In genomic region chr17:80386341-80386740, GRCh38 we compare ENCODE assay signal across 20 cellular contexts. TPM values are rescaled to one million over a fixed set of nuclear protein-coding genes. Genes with fewer than 3 reads are reported as not detected.
DNase-seq lines count a peak whose midpoint lies in the region; ATAC-seq lines count a peak whose summit lies in the region.
"Had no signal": no experiment of that assay in that cellular context is flagged by ENCODE, and none has a peak within 500 bp of the region (broad histone marks: within the 10 kb centered on the region; RNA-seq: fewer than 3 reads in every experiment).

No MANE protein-coding gene starts in this region.

- H4K8ac ChIP-seq in neuronal stem cell (ENCODE audit: low read depth, low read length), result no peak overlapping the region

- H3K36me3 ChIP-seq in neuronal stem cell (replicated peaks in 1 of 2; ENCODE audit: control insufficient read depth in 2 of 2, insufficient read depth in 2 of 2, low read length in 2 of 2), result peaks cover 37 to 92% of the 10 kb centered on the region in 2 donors

- H2BK15ac ChIP-seq in neuronal stem cell (ENCODE audit: low read length), result no peak overlapping the region

- H3K4me1 Mint-ChIP-seq in activated T-helper 17 cell treated with anti-CD3 and anti-CD28 coated beads, Interleukin-2, amount 50 U/mL, for 72 hours, result peaks cover 4% of the 10 kb centered on the region

- no peak overlapping the region for H4K91ac ChIP-seq in neuronal stem cell (ENCODE audit: low read depth, low read length, poor library complexity)

- no peak overlapping the region for H3K4ac ChIP-seq in neuronal stem cell (ENCODE audit: low read length)

- no peaks in the 10 kb centered on the region for H3K9me3 ChIP-seq in neuronal stem cell (replicated peaks in 1 of 2; ENCODE audit: control insufficient read depth in 2 of 2, insufficient read depth in 1 of 2, low read depth in 1 of 2, low read length in 2 of 2)
- H3K9me3 ChIP-seq: Peyer's patch had no signal

- H3K27me3 Mint-ChIP-seq in activated T-helper 17 cell treated with anti-CD3 and anti-CD28 coated beads, Interleukin-2, amount 50 U/mL, for 72 hours, result no peaks in the 10 kb centered on the region
- H3K27me3 Mint-ChIP-seq: CD4-positive, CD25-positive, alpha-beta regulatory T cell; IgD-negative memory B cell had no signal

- H3K27me3 ChIP-seq in neuronal stem cell (ENCODE audit: control insufficient read depth in 3 of 3, insufficient read depth in 3 of 3, low read depth in 1 of 3, low read length in 3 of 3), result no peaks in the 10 kb centered on the region
- H3K27me3 ChIP-seq: Peyer's patch had no signal

- no peak overlapping the region for H3K4me2 ChIP-seq in neuronal stem cell (ENCODE audit: insufficient read depth, low read length, poor library complexity, severe bottlenecking)

- H3K27ac Mint-ChIP-seq in activated T-helper 17 cell treated with anti-CD3 and anti-CD28 coated beads, Interleukin-2, amount 50 U/mL, for 72 hours, result peak overlapping the region; percentile 38

- no peaks in the 10 kb centered on the region for H3K9me3 Mint-ChIP-seq in activated T-helper 17 cell treated with anti-CD3 and anti-CD28 coated beads, Interleukin-2, amount 50 U/mL, for 72 hours
- H3K9me3 Mint-ChIP-seq: CD4-positive, CD25-positive, alpha-beta regulatory T cell; IgD-negative memory B cell had no signal

- no peak for ATAC-seq in activated T-helper 17 cell treated with anti-CD3 and anti-CD28 coated beads, Interleukin-2, amount 50 U/mL, for 72 hours (replicated peaks)
- ATAC-seq in GM21526 (IDR thresholded peaks at IDR 0.05; ENCODE audit: low FRiP score, unreplicated experiment), result no peak

- H3K9ac ChIP-seq in neuronal stem cell (ENCODE audit: low read depth, low read length, poor library complexity), result no peak overlapping the region

- no peak overlapping the region for H2AK5ac ChIP-seq in neuronal stem cell (ENCODE audit: low read depth, low read length)

- H3K4me3 Mint-ChIP-seq in activated T-helper 17 cell treated with anti-CD3 and anti-CD28 coated beads, Interleukin-2, amount 50 U/mL, for 72 hours, result no peak overlapping the region
- H3K4me3 Mint-ChIP-seq: CD4-positive, CD25-positive, alpha-beta regulatory T cell had no signal

- H2AFZ ChIP-seq in neuronal stem cell (ENCODE audit: low read length), result no peak overlapping the region

- peaks cover 100% of the 10 kb centered on the region for H3K36me3 Mint-ChIP-seq in activated T-helper 17 cell treated with anti-CD3 and anti-CD28 coated beads, Interleukin-2, amount 50 U/mL, for 72 hours (ENCODE audit: low read depth)

- no peak overlapping the region for H3K14ac ChIP-seq in neuronal stem cell (ENCODE audit: low read length)

- H3K4me1 ChIP-seq in neuronal stem cell (ENCODE audit: control insufficient read depth in 2 of 2, insufficient read depth in 1 of 2, low read depth in 1 of 2, low read length in 2 of 2), result no peaks in the 10 kb centered on the region
- H3K4me1 ChIP-seq: Peyer's patch had no signal

- peak overlapping the region; percentile 10 for H2BK5ac ChIP-seq in neuronal stem cell (ENCODE audit: low read length)

- in situ Hi-C loops in ACHN (cut with HindIII; ENCODE audit: low pct_ligation_motif_present, low pct_unique_long_range_greater_than_20kb, low sequenced_read_pairs), result no loop called here

- no peaks in the 10 kb centered on the region for H3K79me1 ChIP-seq in neuronal stem cell (ENCODE audit: low read depth, low read length)

- H3K27ac ChIP-seq in neuronal stem cell (replicated peaks; ENCODE audit: low read length), result no peak overlapping the region
- H3K27ac ChIP-seq: Peyer's patch had no signal

- no peak overlapping the region for H2BK12ac ChIP-seq in neuronal stem cell (ENCODE audit: low read length)

- DNase-seq in activated effector memory CD4-positive, alpha-beta T cell treated with anti-CD3 and anti-CD28 coated beads, Interleukin-2, amount 50 U/mL, for 16 hours, result peak; percentile 51
- DNase-seq in activated effector memory CD4-positive, alpha-beta T cell treated with Interleukin-2 at 50 U/mL for 16 hours, result no peak
- peak; percentile 32 for DNase-seq in D341Med (ENCODE audit: low spot score)
- DNase-seq in neuronal stem cell (ENCODE audit: low spot score), result no peak
- no peak for DNase-seq in ACHN
- no peak for DNase-seq in glomerular visceral epithelial cell (ENCODE audit: extremely low spot score)
- DNase-seq: CD4-positive, CD25-positive, alpha-beta regulatory T cell; DMS79; H7; MV-4-11; NCI-H1694; NCI-H2081; NCI-H2171; NCI-H345; NCI-H524; NCI-H774 had no signal

- H2BK120ac ChIP-seq in neuronal stem cell (ENCODE audit: low read depth, low read length), result no peak overlapping the region

- no peak overlapping the region for H3K18ac ChIP-seq in neuronal stem cell (ENCODE audit: low read length)

- WGBS in neuronal stem cell (ENCODE audit: extremely low coverage in 2 of 2, insufficient read length in 2 of 2, insufficient replicate concordance in 1 of 2), 2 donors, result no CpG with 5 or more reads among the region's 14 CpGs

- peak overlapping the region; percentile 34 for H3K23ac ChIP-seq in neuronal stem cell (ENCODE audit: low read depth, low read length, poor library complexity)

- no peak overlapping the region for H3K4me3 ChIP-seq in neuronal stem cell (ENCODE audit: low read length in 2 of 2)
- H3K4me3 ChIP-seq: Peyer's patch had no signal

RNA-seq across cellular contexts. Expression of gene ENDOV, which starts 28.6 kb away (rescaled TPM):
- 10 to 100 TPM in 1 of 2 donors, 1 to 10 TPM in 1; 9.7 to 20.1 TPM for total RNA-seq in activated T-helper 17 cell treated with anti-CD3 and anti-CD28 coated beads, Interleukin-2, amount 50 U/mL, for 72 hours
- polyA plus RNA-seq in neuronal stem cell (2013, experiment 1 of 2), result 24.9 TPM
- polyA plus RNA-seq in neuronal stem cell (2013, experiment 2 of 2), result 22.9 TPM

Comparison
In these comparisons a context has a peak if more than half of its experiments do, and no peak if none do; other contexts are left out.
1. DNase-seq: peak in activated effector memory CD4-positive, alpha-beta T cell treated with anti-CD3 and anti-CD28 coated beads, Interleukin-2, amount 50 U/mL, for 16 hours (single experiment) and D341Med (single experiment); none in activated effector memory CD4-positive, alpha-beta T cell treated with Interleukin-2 at 50 U/mL for 16 hours (single experiment), neuronal stem cell (single experiment), ACHN (single experiment) and glomerular visceral epithelial cell (single experiment).